ENCODE assay signal across 14 cellular contexts in genomic region chr5:16737173-16737572, GRCh38.
A peak's percentile ranks its signal among the peaks of the same experiment; 100 is the strongest.
DNase-seq lines count a peak whose midpoint lies in the region; ATAC-seq and TF ChIP-seq lines count a peak whose summit lies in the region.
"Had no signal": no experiment of that assay in that cellular context is flagged by ENCODE, and none has a peak within 500 bp of the region (broad histone marks: within the 10 kb centered on the region; RNA-seq: fewer than 3 reads in every experiment).

No MANE protein-coding gene starts in this region.

- peak; percentile 52 to 86 for ATAC-seq in activated T-cell treated with anti-CD3 and anti-CD28 coated beads, Interleukin-2, amount 50 U/mL, for 72 hours (replicated peaks in 1 of 2)
- no peak for ATAC-seq in GM19455 (IDR thresholded peaks at IDR 0.05; ENCODE audit: unreplicated experiment)

- peak overlapping the region; percentile 63 for H3K27ac ChIP-seq in caudate nucleus (ENCODE audit: low read depth, low read length)

- H3K27me3 Mint-ChIP-seq in activated T-cell treated with anti-CD3 and anti-CD28 coated beads, Interleukin-2, amount 50 U/mL, for 72 hours (ENCODE audit: low read depth): peaks cover 37% of the 10 kb centered on the region
- no peaks in the 10 kb centered on the region for H3K27me3 Mint-ChIP-seq in mesothelial cell of epicardium (ENCODE audit: low read depth)

- no peak overlapping the region for H3K4me3 Mint-ChIP-seq in activated T-cell treated with anti-CD3 and anti-CD28 coated beads, Interleukin-2, amount 50 U/mL, for 72 hours
- no peak overlapping the region for H3K4me3 Mint-ChIP-seq in mesothelial cell of epicardium

- H3K27ac Mint-ChIP-seq in activated T-cell treated with anti-CD3 and anti-CD28 coated beads, Interleukin-2, amount 50 U/mL, for 72 hours: peak overlapping the region; percentile 42
- H3K27ac Mint-ChIP-seq in mesothelial cell of epicardium: peak overlapping the region; percentile 51

- peak; percentile 2 to 6 for DNase-seq in activated T-cell treated with anti-CD3 and anti-CD28 coated beads, Interleukin-2, amount 50 U/mL, for 72 hours
- DNase-seq in activated T-cell treated with anti-CD3 and anti-CD28 coated beads for 4 hours: no peak
- DNase-seq in caudate nucleus (lab: John Stamatoyannopoulos, UW): peak in 1 of 61 donors; percentile 24
- DNase-seq in mesothelial cell of epicardium (ENCODE audit: low spot score in 2 of 2, unreplicated experiment in 2 of 2): no peak
- DNase-seq in C1 segment of cervical spinal cord (lab: John Stamatoyannopoulos, UW): no peak
- DNase-seq in D341Med (ENCODE audit: low spot score): no peak
- no peak for DNase-seq in AML-193 (lab: John Stamatoyannopoulos, UW)
- DNase-seq: ACHN; activated T-cell treated with anti-CD3 and anti-CD28 coated beads, Interleukin-2, amount 50 U/mL, for 1 hour; head of caudate nucleus; NCI-H345; right cardiac atrium; SHP77 treated with DMSO at 0.1 percent for 48 hours had no signal

- no peak for TF ChIP-seq CTCF in mesothelial cell of epicardium (IDR thresholded peaks at IDR 0.05; ENCODE audit: unreplicated experiment)

- no peaks in the 10 kb centered on the region for H3K36me3 Mint-ChIP-seq in activated T-cell treated with anti-CD3 and anti-CD28 coated beads, Interleukin-2, amount 50 U/mL, for 72 hours (ENCODE audit: insufficient read depth in 2 of 2)
- peaks cover 8% of the 10 kb centered on the region for H3K36me3 Mint-ChIP-seq in mesothelial cell of epicardium

- no peaks in the 10 kb centered on the region for H3K9me3 Mint-ChIP-seq in activated T-cell treated with anti-CD3 and anti-CD28 coated beads, Interleukin-2, amount 50 U/mL, for 72 hours
- no peaks in the 10 kb centered on the region for H3K9me3 Mint-ChIP-seq in mesothelial cell of epicardium

- H3K4me1 Mint-ChIP-seq in activated T-cell treated with anti-CD3 and anti-CD28 coated beads, Interleukin-2, amount 50 U/mL, for 72 hours (ENCODE audit: low read depth): peaks cover 6% of the 10 kb centered on the region
- peaks cover 60% of the 10 kb centered on the region for H3K4me1 Mint-ChIP-seq in mesothelial cell of epicardium

Comparison
In these comparisons a context has a peak if more than half of its experiments do, and no peak if none do; other contexts are left out.
1. DNase-seq: peak in activated T-cell treated with anti-CD3 and anti-CD28 coated beads, Interleukin-2, amount 50 U/mL, for 72 hours (2 of 2); none in activated T-cell treated with anti-CD3 and anti-CD28 coated beads for 4 hours (single experiment), mesothelial cell of epicardium (0 of 2), C1 segment of cervical spinal cord (0 of 14), D341Med (single experiment) and AML-193 (0 of 2).